24 cellular contexts compared by ENCODE assay signal in genomic region chr15:57496594-57496945, GRCh38.
DNase-seq lines count a peak whose midpoint lies in the region; ATAC-seq and TF ChIP-seq lines count a peak whose summit lies in the region.
"Had no signal": no experiment of that assay in that cellular context is flagged by ENCODE, and none has a peak within 500 bp of the region (broad histone marks: within the 10 kb centered on the region; RNA-seq: fewer than 3 reads in every experiment).

No MANE protein-coding gene starts in this region.

- H3K23ac ChIP-seq in neuronal stem cell (ENCODE audit: low read depth, low read length, poor library complexity): no peak overlapping the region

- H3K4me2 ChIP-seq in neuronal stem cell (ENCODE audit: insufficient read depth, low read length, poor library complexity, severe bottlenecking): no peak overlapping the region
- H3K4me2 ChIP-seq: BLaER1 treated with 17β-estradiol and CSF1 and Interleukin-3, amounts not matched to agents 10 nM and 100 nM had no signal

- H3K79me1 ChIP-seq in neuronal stem cell (ENCODE audit: low read depth, low read length): no peaks in the 10 kb centered on the region

- H3K27me3 ChIP-seq in left ventricle myocardium inferior (ENCODE audit: low read depth) (no peaks in the 10 kb centered on the region), neuronal stem cell (ENCODE audit: control insufficient read depth in 3 of 3, insufficient read depth in 3 of 3, low read depth in 1 of 3, low read length in 3 of 3) (no peaks in the 10 kb centered on the region)
- H3K27me3 ChIP-seq: adrenal gland; BLaER1 treated with 17β-estradiol and CSF1 and Interleukin-3, amounts not matched to agents 10 nM and 100 nM; uterus had no signal

- H3K4me3 ChIP-seq in left ventricle myocardium inferior (no peak overlapping the region), neuronal stem cell (ENCODE audit: low read length in 2 of 2) (no peak overlapping the region), urinary bladder (ENCODE audit: low read depth, low read length) (no peak overlapping the region)
- H3K4me3 ChIP-seq: adrenal gland; BLaER1 treated with 17β-estradiol and CSF1 and Interleukin-3, amounts not matched to agents 10 nM and 100 nM; uterus had no signal

- H3K9me3 ChIP-seq in left ventricle myocardium inferior (replicated peaks) (no peaks in the 10 kb centered on the region), neuronal stem cell (replicated peaks in 1 of 2; ENCODE audit: control insufficient read depth in 2 of 2, insufficient read depth in 1 of 2, low read depth in 1 of 2, low read length in 2 of 2) (peaks cover 0 to 1% of the 10 kb centered on the region in 2 donors)
- H3K9me3 ChIP-seq: adrenal gland; BLaER1 treated with 17β-estradiol and CSF1 and Interleukin-3, amounts not matched to agents 10 nM and 100 nM; uterus had no signal

- no peak overlapping the region for H4K8ac ChIP-seq in neuronal stem cell (ENCODE audit: low read depth, low read length)

- no peak overlapping the region for H3K14ac ChIP-seq in neuronal stem cell (ENCODE audit: low read length)

- H4K91ac ChIP-seq in neuronal stem cell (ENCODE audit: low read depth, low read length, poor library complexity): no peak overlapping the region

- H3K18ac ChIP-seq in neuronal stem cell (ENCODE audit: low read length): peak overlapping the region; percentile 73

- H3K4me1 ChIP-seq in left ventricle myocardium inferior (peaks cover 38% of the 10 kb centered on the region), neuronal stem cell (ENCODE audit: control insufficient read depth in 2 of 2, insufficient read depth in 1 of 2, low read depth in 1 of 2, low read length in 2 of 2) (peaks cover 6 to 10% of the 10 kb centered on the region in 2 donors), urinary bladder (ENCODE audit: insufficient read depth) (no peaks in the 10 kb centered on the region)
- H3K4me1 ChIP-seq: uterus had no signal

- H3K27ac ChIP-seq in left ventricle myocardium inferior (replicated peaks) (peak overlapping the region; percentile 60), neuronal stem cell (replicated peaks; ENCODE audit: low read length) (no peak overlapping the region), urinary bladder (ENCODE audit: low read depth) (peak overlapping the region; percentile 30)
- H3K27ac ChIP-seq: adrenal gland; BLaER1 treated with 17β-estradiol and CSF1 and Interleukin-3, amounts not matched to agents 10 nM and 100 nM; uterus had no signal

- ATAC-seq in left colon (peak; percentile 4), HG02678 (IDR thresholded peaks at IDR 0.05; ENCODE audit: unreplicated experiment) (no peak)

- H2AFZ ChIP-seq in neuronal stem cell (ENCODE audit: low read length): peak overlapping the region; percentile 12

- no peak overlapping the region for H2BK5ac ChIP-seq in neuronal stem cell (ENCODE audit: low read length)

- no CpG with 5 or more reads among the region's 1 CpG for WGBS in neuronal stem cell (ENCODE audit: extremely low coverage in 2 of 2, insufficient read length in 2 of 2, insufficient replicate concordance in 1 of 2), 2 donors
- WGBS in urinary bladder: 100% methylated on average over 1 of the region's 1 CpG

- H2AK5ac ChIP-seq in neuronal stem cell (ENCODE audit: low read depth, low read length): no peak overlapping the region

- H3K4ac ChIP-seq in neuronal stem cell (ENCODE audit: low read length): no peak overlapping the region

- intact Hi-C loops in left ventricle myocardium inferior (cut with micrococcal nuclease) (no loop called here), cardiac septum (cut with DNase I) (no loop called here), left colon (cut with DNase I, micrococcal nuclease) (no loop called here)

- no peak overlapping the region for H2BK12ac ChIP-seq in neuronal stem cell (ENCODE audit: low read length)

- no peak for DNase-seq in left ventricle myocardium inferior
- DNase-seq in cardiac septum (ENCODE audit: low spot score): no peak
- DNase-seq in left colon: no peak
- DNase-seq in neuronal stem cell (ENCODE audit: low spot score): no peak
- DNase-seq in cerebellar nuclear complex (lab: John Stamatoyannopoulos, UW): no peak
- no peak for DNase-seq in SKM-1 treated with dmso at 0.1 percent for 144 hours (lab: John Stamatoyannopoulos, UW; ENCODE audit: unreplicated experiment)
- DNase-seq: ACHN; activated B cell treated with CpG ODN at 0.5 μM for 24 hours; activated CD4-positive, alpha-beta memory T cell treated with anti-CD3 and anti-CD28 coated beads for 36 hours; activated naive CD4-positive, alpha-beta T cell; activated T-cell treated with anti-CD3 and anti-CD28 coated beads for 4 hours; adrenal gland; EL; glutamatergic neuron; HFFc6; left cardiac atrium; NCI-H2107; NCI-H524; stimulated activated CD4-positive, alpha-beta T cell treated with anti-CD3 and anti-CD28 coated beads, Interleukin-4, amount 100 ng/mL, for 4 hours; T-helper 9 cell; uterus had no signal

- H3K9ac ChIP-seq in neuronal stem cell (ENCODE audit: low read depth, low read length, poor library complexity): no peak overlapping the region
- H3K9ac ChIP-seq: BLaER1 treated with 17β-estradiol and CSF1 and Interleukin-3, amounts not matched to agents 10 nM and 100 nM had no signal

- no peaks in the 10 kb centered on the region for H3K36me3 ChIP-seq in left ventricle myocardium inferior
- H3K36me3 ChIP-seq in neuronal stem cell (replicated peaks in 1 of 2; ENCODE audit: control insufficient read depth in 2 of 2, insufficient read depth in 2 of 2, low read length in 2 of 2): no peaks in the 10 kb centered on the region
- H3K36me3 ChIP-seq in urinary bladder (ENCODE audit: insufficient read depth): no peaks in the 10 kb centered on the region
- H3K36me3 ChIP-seq: adrenal gland; BLaER1 treated with 17β-estradiol and CSF1 and Interleukin-3, amounts not matched to agents 10 nM and 100 nM; uterus had no signal

- no peak overlapping the region for H2BK15ac ChIP-seq in neuronal stem cell (ENCODE audit: low read length)

- TF ChIP-seq CTCF in left ventricle myocardium inferior (IDR thresholded peaks at IDR 0.05; ENCODE audit: borderline replicate concordance): no peak

- H2BK120ac ChIP-seq in neuronal stem cell (ENCODE audit: low read depth, low read length): no peak overlapping the region
